In genomic region chr5:8993031-8993430, GRCh38 we compare ENCODE assay signal across 11 cellular contexts.
DNase-seq lines count a peak whose midpoint lies in the region; FAIRE-seq and TF ChIP-seq lines count a peak whose summit lies in the region.
"Had no signal": no experiment of that assay in that cellular context is flagged by ENCODE, and none has a peak within 500 bp of the region (broad histone marks: within the 10 kb centered on the region; RNA-seq: fewer than 3 reads in every experiment).

No MANE protein-coding gene starts in this region.

- no peaks in the 10 kb centered on the region for H3K27me3 ChIP-seq in Caco-2 (replicated peaks; ENCODE audit: control insufficient read depth, insufficient read depth, low read length)
- H3K27me3 ChIP-seq in H9 (ENCODE audit: insufficient read depth, low read length) = no peaks in the 10 kb centered on the region
- no peaks in the 10 kb centered on the region for H3K27me3 ChIP-seq in spleen (replicated peaks in 1 of 7)
- H3K27me3 ChIP-seq: gastrocnemius medialis, MG63 had no signal

- H3K27me3 Mint-ChIP-seq in Caco-2 (ENCODE audit: insufficient read depth, unreplicated experiment) (no peaks in the 10 kb centered on the region), H9 (ENCODE audit: low read depth) (no peaks in the 10 kb centered on the region)
- H3K27me3 Mint-ChIP-seq: activated naive CD8-positive, alpha-beta T cell treated with anti-CD3 and anti-CD28 coated beads for 36 hours had no signal

- no peak overlapping the region for H2BK5ac ChIP-seq in H9 (ENCODE audit: insufficient read length, low read length)

- no peak overlapping the region for H2AFZ ChIP-seq in H9 (ENCODE audit: low read length)

- H3K36me3 ChIP-seq in Caco-2 (ENCODE audit: control insufficient read depth, insufficient read depth, low read length) = no peaks in the 10 kb centered on the region
- no peaks in the 10 kb centered on the region for H3K36me3 ChIP-seq in spleen
- H3K36me3 ChIP-seq: gastrocnemius medialis, MG63 had no signal

- H2BK12ac ChIP-seq in H9 (ENCODE audit: insufficient read length, low read depth, low read length) = no peak overlapping the region

- no peak overlapping the region for H4K8ac ChIP-seq in H9 (replicated peaks; ENCODE audit: insufficient read length, low read depth, low read length)

- H3K27ac Mint-ChIP-seq in Caco-2 (ENCODE audit: unreplicated experiment) (no peak overlapping the region), H9 (no peak overlapping the region)
- H3K27ac Mint-ChIP-seq: activated naive CD8-positive, alpha-beta T cell treated with anti-CD3 and anti-CD28 coated beads for 36 hours had no signal

- no peaks in the 10 kb centered on the region for H3K79me1 ChIP-seq in H9 (ENCODE audit: insufficient read depth, low read depth, low read length, poor library complexity, severe bottlenecking)

- TF ChIP-seq CTCF in Caco-2 (IDR thresholded peaks at IDR 0.05; ENCODE audit: insufficient read depth in 1 of 2, low read depth in 1 of 2, low read length in 1 of 2, severe bottlenecking in 1 of 2, unreplicated experiment in 1 of 2) = peak; percentile 41 to 67
- TF ChIP-seq CTCF in H9 (conservative IDR thresholded peaks at IDR 0.05) = peak; percentile 74
- TF ChIP-seq CTCF in spleen (IDR thresholded peaks at IDR 0.05 in 8 of 11, conservative IDR thresholded peaks at IDR 0.05 in 3 of 11) = no peak

- H3K23ac ChIP-seq in H9 (ENCODE audit: insufficient read length, low read depth, low read length) = no peak overlapping the region

- no peak overlapping the region for H3K18ac ChIP-seq in H9 (ENCODE audit: insufficient read length, low read depth, low read length)

- no peaks in the 10 kb centered on the region for H3K9me3 Mint-ChIP-seq in Caco-2 (ENCODE audit: unreplicated experiment)
- H3K9me3 Mint-ChIP-seq in H9 = peaks cover 0 to 4% of the 10 kb centered on the region in 2 experiments; a peak in 2 of 5 replicates

- no peak overlapping the region for H3K4me3 Mint-ChIP-seq in Caco-2 (ENCODE audit: unreplicated experiment)
- H3K4me3 Mint-ChIP-seq in H9 = no peak overlapping the region
- H3K4me3 Mint-ChIP-seq: activated naive CD8-positive, alpha-beta T cell treated with anti-CD3 and anti-CD28 coated beads for 36 hours had no signal

- H3K4me3 ChIP-seq in Caco-2 (ENCODE audit: low read depth, low read length) (no peak overlapping the region), spleen (no peak overlapping the region)
- H3K4me3 ChIP-seq: gastrocnemius medialis, MG63 had no signal

- H3K4me2 ChIP-seq in H9 (ENCODE audit: insufficient read depth, insufficient read length, low read length) = no peak overlapping the region

- no peak overlapping the region for H3K9ac ChIP-seq in H9 (ENCODE audit: extremely low read depth, insufficient read length, low read length)

- no peak overlapping the region for H2BK120ac ChIP-seq in H9 (ENCODE audit: low read depth, low read length, poor library complexity, severe bottlenecking)

- no peak overlapping the region for H2AK5ac ChIP-seq in H9 (ENCODE audit: insufficient read length, low read length)

- no peaks in the 10 kb centered on the region for H3K79me2 ChIP-seq in H9 (ENCODE audit: insufficient read depth, low read length)

- H4K20me1 ChIP-seq in H9 (ENCODE audit: control insufficient read depth, insufficient read depth, insufficient read length) = no peaks in the 10 kb centered on the region

- no peak overlapping the region for H3K14ac ChIP-seq in H9 (ENCODE audit: insufficient read depth, low read length)

- FAIRE-seq in islet of Langerhans (lab: Jason Lieb, UNC) (peak; percentile 78), urothelium cell line (lab: Jason Lieb, UNC) (no peak)

- H3K9me3 ChIP-seq in Caco-2 = no peaks in the 10 kb centered on the region
- no peaks in the 10 kb centered on the region for H3K9me3 ChIP-seq in H9 (ENCODE audit: control insufficient read depth, low read depth, low read length)
- H3K9me3 ChIP-seq in spleen = peaks cover 0 to 12% (median 2%) of the 10 kb centered on the region in 8 donors
- H3K9me3 ChIP-seq: gastrocnemius medialis had no signal

- H4K5ac ChIP-seq in H9 (ENCODE audit: insufficient read length, low read depth, low read length) = no peak overlapping the region

- no TSS peak for BruUV-seq in Caco-2 (replicated peaks; lab: Mats Ljungman, UMichigan)

- H3K23me2 ChIP-seq in H9 (ENCODE audit: insufficient read length, low read depth, low read length, poor library complexity, severe bottlenecking) = no peaks in the 10 kb centered on the region

- H3K36me3 Mint-ChIP-seq in Caco-2 (ENCODE audit: insufficient read depth, unreplicated experiment) = no peaks in the 10 kb centered on the region
- H3K36me3 Mint-ChIP-seq in H9 (ENCODE audit: insufficient read depth in 1 of 3, low read depth in 3 of 3) = no peaks in the 10 kb centered on the region; a peak in 1 of 7 replicates
- H3K36me3 Mint-ChIP-seq: activated naive CD8-positive, alpha-beta T cell treated with anti-CD3 and anti-CD28 coated beads for 36 hours had no signal

- no peak overlapping the region for H3K4ac ChIP-seq in H9 (ENCODE audit: low read depth, low read length)

- H3T11ph ChIP-seq in H9 (ENCODE audit: low read length) = no peak overlapping the region

- intact Hi-C loops in Caco-2 (cut with micrococcal nuclease; ENCODE audit: unreplicated experiment) (loop anchor here (1.0 kb wide), 1 partner anchor 129 kb away; no protein-coding TSS in a partner anchor), spleen (cut with DNase I; ENCODE audit: low total_unique reads) (no loop called here)

- H3K56ac ChIP-seq in H9 (ENCODE audit: insufficient read length, low read depth, low read length) = no peak overlapping the region

- H3K4me1 Mint-ChIP-seq in Caco-2 (ENCODE audit: low read depth, unreplicated experiment) (no peaks in the 10 kb centered on the region), H9 (peaks cover 5 to 7% of the 10 kb centered on the region in 2 experiments)
- H3K4me1 Mint-ChIP-seq: activated naive CD8-positive, alpha-beta T cell treated with anti-CD3 and anti-CD28 coated beads for 36 hours had no signal

- CTCF ChIA-PET in Caco-2 (lab: Charles Lee) = interaction anchor here (0.6 to 0.7 kb wide), 2 partner anchors 8 to 22 kb away, joined by 3 read pairs; no protein-coding TSS in a partner anchor

- POLR2A ChIA-PET in Caco-2 (lab: Charles Lee) = no interaction called here

- DNase-seq in Caco-2 (peak in 1 of 2 experiments; percentile 6), H9 (no peak), SK-N-DZ (ENCODE audit: low spot score) (peak; percentile 10), spleen (no peak), urothelium cell line (ENCODE audit: low spot score) (no peak), NCI-H2227 (lab: John Stamatoyannopoulos, UW; ENCODE audit: unreplicated experiment) (no peak)
- no peak for DNase-seq in effector CD8-positive, alpha-beta T cell (lab: John Stamatoyannopoulos, UW)
- DNase-seq: activated naive CD8-positive, alpha-beta T cell treated with anti-CD3 and anti-CD28 coated beads for 36 hours; gastrocnemius medialis; MG63 had no signal

- H3K4me1 ChIP-seq in Caco-2 (no peaks in the 10 kb centered on the region), H9 (ENCODE audit: insufficient read depth, low read length) (no peaks in the 10 kb centered on the region), spleen (no peaks in the 10 kb centered on the region)
- H3K4me1 ChIP-seq: gastrocnemius medialis had no signal

- no peak for TF ChIP-seq POLR2A in spleen (IDR thresholded peaks at IDR 0.05)

- no peak overlapping the region for H3K27ac ChIP-seq in H9 (ENCODE audit: insufficient read length, low read depth, low read length)
- H3K27ac ChIP-seq in spleen = no peak overlapping the region
- H3K27ac ChIP-seq: gastrocnemius medialis had no signal

- H2BK20ac ChIP-seq in H9 (ENCODE audit: low read depth, low read length, poor library complexity, severe bottlenecking) = no peak overlapping the region

- no peak overlapping the region for H4K91ac ChIP-seq in H9 (ENCODE audit: insufficient read length, low read depth, low read length)

- no peak overlapping the region for H2BK15ac ChIP-seq in H9 (ENCODE audit: low read depth, low read length)

Comparison
In these comparisons a context has a peak if more than half of its experiments do, and no peak if none do; other contexts are left out.
1. CTCF ChIP-seq: peak in Caco-2 (2 of 2) and H9 (single experiment); none in spleen (0 of 11).